Comparison of ENCODE assay signal across 9 cellular contexts in the genomic region with DNA sequence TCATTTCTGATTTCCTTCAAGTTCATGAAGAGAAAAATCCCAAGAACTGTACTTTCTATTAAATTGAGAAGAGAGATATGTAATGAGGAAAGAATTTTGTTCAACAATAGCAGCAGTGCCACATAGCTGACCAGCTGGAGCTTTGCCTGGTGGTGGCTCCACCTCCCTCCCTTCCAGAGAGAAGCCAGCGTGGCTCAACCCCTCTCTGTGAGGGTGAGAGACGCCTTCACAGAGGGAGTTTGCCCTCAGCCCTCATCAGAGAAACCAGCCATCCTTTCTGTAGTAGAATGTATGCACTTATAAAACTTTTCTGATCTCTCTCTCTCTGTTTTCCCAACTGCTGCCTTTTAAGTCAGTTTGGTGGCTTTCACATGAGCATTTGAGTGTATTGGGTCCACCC. TPM values are rescaled to one million over a fixed set of nuclear protein-coding genes. Genes with fewer than 3 reads are reported as not detected.
A peak's percentile ranks its signal among the peaks of the same experiment; 100 is the strongest.
DNase-seq lines count a peak whose midpoint lies in the region; ATAC-seq, FAIRE-seq and TF ChIP-seq lines count a peak whose summit lies in the region.
"Had no signal": no experiment of that assay in that cellular context is flagged by ENCODE, and none has a peak within 500 bp of the region (broad histone marks: within the 10 kb centered on the region; RNA-seq: fewer than 3 reads in every experiment).

No MANE protein-coding gene starts in this region.

- TF ChIP-seq POLR2A in K562 (conservative IDR thresholded peaks at IDR 0.05) = no peak

- no peak for TF ChIP-seq EP300 in K562 (IDR thresholded peaks at IDR 0.05; ENCODE audit: low read length)

- H3K9me3 Mint-ChIP-seq in Calu3 (ENCODE audit: low read depth, unreplicated experiment) = no peaks in the 10 kb centered on the region

- H3K9me3 ChIP-seq in K562 (replicated peaks; ENCODE audit: control insufficient read depth, insufficient read depth, low read depth, low read length) (no peaks in the 10 kb centered on the region), skeletal muscle tissue (ENCODE audit: control insufficient read depth in 3 of 3, low read length in 3 of 3) (no peaks in the 10 kb centered on the region), HAP-1 (no peaks in the 10 kb centered on the region)
- H3K9me3 ChIP-seq: neutrophil had no signal

- no peaks in the 10 kb centered on the region for H3K36me3 Mint-ChIP-seq in Calu3 (ENCODE audit: insufficient read depth, unreplicated experiment)

- in situ Hi-C loops in K562 (cut with MboI) = no loop called here
- in situ Hi-C loops in HAP-1 (cut with MboI; ENCODE audit: low sequenced_read_pairs) = no loop called here

- no peak for FAIRE-seq in K562 (lab: Jason Lieb, UNC)

- H2AFZ ChIP-seq in K562 (ENCODE audit: low read depth, low read length) = no peak overlapping the region

- WGBS in K562 (ENCODE audit: insufficient coverage, low coverage, missing lambda C conversion rate) = 0% methylated on average over 2 of the region's 2 CpGs

- no peaks in the 10 kb centered on the region for H4K20me1 ChIP-seq in K562 (replicated peaks; ENCODE audit: control insufficient read depth, insufficient read depth, low read length)

- no peak overlapping the region for H3K27ac ChIP-seq in K562 (ENCODE audit: extremely low read depth, low read depth, low read length)
- peak overlapping the region; percentile 85 for H3K27ac ChIP-seq in skeletal muscle tissue (ENCODE audit: low read depth, low read length)
- H3K27ac ChIP-seq: neutrophil had no signal

- no peaks in the 10 kb centered on the region for H3K4me1 Mint-ChIP-seq in Calu3 (ENCODE audit: low read depth, unreplicated experiment)

- no peaks in the 10 kb centered on the region for H3K9me1 ChIP-seq in K562 (ENCODE audit: control insufficient read depth, insufficient read depth, low read length)

- intact Hi-C loops in K562 (cut with micrococcal nuclease) (no loop called here), Calu3 (cut with micrococcal nuclease; ENCODE audit: unreplicated experiment) (no loop called here)

- H3K4me1 ChIP-seq in K562 (replicated peaks in 1 of 2; ENCODE audit: control insufficient read depth in 2 of 2, insufficient read depth in 2 of 2, low read length in 2 of 2) (no peaks in the 10 kb centered on the region), skeletal muscle tissue (ENCODE audit: control insufficient read depth in 3 of 3, insufficient read depth in 3 of 3, low read length in 3 of 3) (peaks cover 0 to under 1% (median 0%) of the 10 kb centered on the region in 3 donors), HAP-1 (peaks cover 3% of the 10 kb centered on the region; the same call in 1 of the 2 replicates)

- H3K27me3 Mint-ChIP-seq in Calu3 (ENCODE audit: unreplicated experiment) = no peaks in the 10 kb centered on the region

- TF ChIP-seq CTCF in K562 (IDR thresholded peaks at IDR 0.05 in 2 of 3, conservative IDR thresholded peaks at IDR 0.05 in 1 of 3; ENCODE audit: insufficient read depth in 2 of 3, low read depth in 1 of 3, low read length in 3 of 3) (no peak), Calu3 (IDR thresholded peaks at IDR 0.05; ENCODE audit: unreplicated experiment) (no peak)

- DNase-seq in H7 (peak; percentile 41), K562 (ENCODE audit: extremely low read depth in 1 of 4, low spot score in 3 of 4) (no peak), iPS-NIHi7 (ENCODE audit: extremely low spot score) (peak; percentile 71), HAP-1 (ENCODE audit: low spot score in 2 of 2) (no peak), Calu3 (no peak)
- no peak for DNase-seq in activated CD4-positive, alpha-beta T cell treated with anti-CD3 and anti-CD28 coated beads for 1 hour

- H3K27me3 ChIP-seq in H7 (ENCODE audit: control insufficient read depth, insufficient read depth, low read length) = no peaks in the 10 kb centered on the region
- H3K27me3 ChIP-seq in K562 (ENCODE audit: control insufficient read depth in 2 of 2, insufficient read depth in 2 of 2, low read length in 2 of 2) = no peaks in the 10 kb centered on the region
- H3K27me3 ChIP-seq in skeletal muscle tissue (ENCODE audit: control insufficient read depth in 3 of 3, insufficient read depth in 3 of 3, low read length in 3 of 3) = no peaks in the 10 kb centered on the region
- no peaks in the 10 kb centered on the region for H3K27me3 ChIP-seq in HAP-1 (ENCODE audit: low read depth)
- H3K27me3 ChIP-seq: neutrophil had no signal

- H3K36me3 ChIP-seq in H7 (replicated peaks; ENCODE audit: control insufficient read depth, insufficient read depth, low read length) (no peaks in the 10 kb centered on the region), K562 (ENCODE audit: control insufficient read depth, insufficient read depth, low read length) (no peaks in the 10 kb centered on the region), skeletal muscle tissue (ENCODE audit: control insufficient read depth in 3 of 3, insufficient read depth in 3 of 3, low read length in 3 of 3) (no peaks in the 10 kb centered on the region), HAP-1 (replicated peaks) (no peaks in the 10 kb centered on the region)
- H3K36me3 ChIP-seq: neutrophil had no signal

- no peak overlapping the region for H3K4me2 ChIP-seq in K562 (ENCODE audit: insufficient read depth, low read length)

- BruUV-seq in K562 (replicated peaks; lab: Mats Ljungman, UMichigan) = no TSS peak
- BruUV-seq in Calu3 (replicated peaks; lab: Mats Ljungman, UMichigan) = no TSS peak

- H3K9ac ChIP-seq in K562 (ENCODE audit: insufficient read depth in 1 of 2, low read depth in 2 of 2, low read length in 2 of 2) (no peak overlapping the region), skeletal muscle tissue (ENCODE audit: low read depth in 1 of 3, low read length in 3 of 3) (peak overlapping the region in 2 of 3 donors; percentile 36 to 50)

- no peak overlapping the region for H3K4me3 ChIP-seq in H7 (ENCODE audit: insufficient read depth, low read depth, low read length)
- no peak overlapping the region for H3K4me3 ChIP-seq in K562
- H3K4me3 ChIP-seq in skeletal muscle tissue (ENCODE audit: low read length in 3 of 3) = peak overlapping the region in 1 of 3 donors; percentile 19
- no peak overlapping the region for H3K4me3 ChIP-seq in HAP-1

- CTCF ChIA-PET in K562 (lab: Yijun Ruan, JAX; ENCODE audit: low intra/inter-chr PET ratio) (no interaction called here), Calu3 (lab: Charles Lee) (no interaction called here)

- no peak for TF ChIP-seq RAD21 in K562 (CRISPR knock-in tag; conservative IDR thresholded peaks at IDR 0.05 in 1 of 2, IDR thresholded peaks at IDR 0.05 in 1 of 2)

- no peak overlapping the region for H3K27ac Mint-ChIP-seq in Calu3 (ENCODE audit: unreplicated experiment)

- POLR2A ChIA-PET in K562 (lab: Yijun Ruan, JAX) = no interaction called here

- H3K4me3 Mint-ChIP-seq in Calu3 (ENCODE audit: low read depth, unreplicated experiment) = no peak overlapping the region

- H3K79me2 ChIP-seq in K562 (ENCODE audit: control insufficient read depth, insufficient read depth, low read length) = no peaks in the 10 kb centered on the region

- ATAC-seq in K562 (peak; percentile 69; the same call in 1 of the 3 replicates), GM18861 (IDR thresholded peaks at IDR 0.05; ENCODE audit: unreplicated experiment) (no peak)

TF ChIP-seq in K562, 482 proteins besides CTCF, POLR2A, EP300 and RAD21:
- TF ChIP-seq GABPB1 (CRISPR knock-in tag; IDR thresholded peaks at IDR 0.05) (no peak), SNRNP70 (optimal IDR thresholded peaks at IDR 0.05; ENCODE audit: low read depth, low read length) (no peak)

RNA-seq across cellular contexts. Expression of a gene that starts 20.5 kb away (rescaled TPM):
- total RNA-seq in H7 (2014; rRNA removed; shearing (Covaris generic)) = 37.9 and 47.8 TPM in 2 replicates
- total RNA-seq in K562 (2011; cell fraction: chromatin; rRNA removed; ENCODE audit: low replicate concordance) = 16.6 and 49.0 TPM in 2 replicates
- 20.1 and 54.5 TPM in 2 replicates for total RNA-seq in K562 (2011; cell fraction: nucleolus; rRNA removed)
- 14.3 and 19.7 TPM in 2 replicates for total RNA-seq in K562 (2011; cell fraction: nucleoplasm; rRNA removed)
- 1.5 and 1.7 TPM in 2 replicates for total RNA-seq in K562 (2014; rRNA removed)
- total RNA-seq in K562 (2014; rRNA removed; fragmentation: Illumina TruSeq; extraction: Trizol) = 1.2 and 1.6 TPM in 2 replicates
- total RNA-seq in K562 (2015; rRNA removed; fragmentation: Illumina TruSeq; extraction: Trizol) = 1.1 and 1.2 TPM in 2 replicates
- 5.5 and 8.2 TPM in 2 replicates for total RNA-seq in K562 (2021)
- polyA plus RNA-seq in K562 (2011; rRNA removed) = 1.8 and 11.6 TPM in 2 replicates
- polyA plus RNA-seq in K562 (2011; cell fraction: cytosol; rRNA removed) = 0.58 and 8.6 TPM in 2 replicates
- 4.2 and 84.4 TPM in 2 replicates for polyA plus RNA-seq in K562 (2011; cell fraction: nucleus; rRNA removed)
- polyA plus RNA-seq in K562 (2012) = 1.9 and 3.6 TPM in 2 replicates
- polyA plus RNA-seq in K562 (2014; fragmentation: Illumina TruSeq; extraction: Trizol) = 3.3 and 3.7 TPM in 2 replicates
- 1 to 10 TPM in 1 of 2 experiments, under 1 TPM in 1; 0.94 to 1.1 TPM for polyA plus RNA-seq in K562 (2014; fragmentation: Nextera tagmentation; extraction: Ambion mirVana)
- 1.4 and 2.9 TPM in 2 replicates for polyA plus RNA-seq in K562 (2014; rRNA removed)
- 2.4 and 19.8 TPM in 2 replicates for polyA minus RNA-seq in K562 (2011; rRNA and poly(A)+ RNA removed)
- 3.3 and 21.9 TPM in 2 replicates for polyA minus RNA-seq in K562 (2011; cell fraction: cytosol; rRNA and poly(A)+ RNA removed)
- 3.2 and 42.3 TPM in 2 replicates for polyA minus RNA-seq in K562 (2011; cell fraction: nucleus; rRNA and poly(A)+ RNA removed)
- total RNA-seq in skeletal muscle tissue = 6,663 TPM
- not detected in 2 replicates for total RNA-seq in Calu3 (2022)

Comparison
In these comparisons a context has a peak if more than half of its experiments do, and no peak if none do; other contexts are left out.
1. DNase-seq: peak in H7 (single experiment) and iPS-NIHi7 (single experiment); none in K562 (0 of 4), HAP-1 (0 of 2), Calu3 (single experiment) and activated CD4-positive, alpha-beta T cell treated with anti-CD3 and anti-CD28 coated beads for 1 hour (single experiment).
2. H3K9ac ChIP-seq: peak in skeletal muscle tissue (2 of 3); none in K562 (0 of 2).
3. RNA of a gene that starts 20.5 kb away (total RNA-seq): 6,663 TPM in skeletal muscle tissue (single experiment); 37.9 to 47.8 TPM in H7, 1.1 to 54.5 TPM in K562 and not detected in Calu3; every median in the first group is over 100 times any median in the second.